Comparison of ENCODE assay signal across 13 cellular contexts in genomic region chrX:101552714-101553113, GRCh38. TPM values are rescaled to one million over a fixed set of nuclear protein-coding genes. Genes with fewer than 3 reads are reported as not detected.
A peak's percentile ranks its signal among the peaks of the same experiment; 100 is the strongest.
DNase-seq lines count a peak whose midpoint lies in the region; ATAC-seq and TF ChIP-seq lines count a peak whose summit lies in the region.
"Had no signal": no experiment of that assay in that cellular context is flagged by ENCODE, and none has a peak within 500 bp of the region (broad histone marks: within the 10 kb centered on the region; RNA-seq: fewer than 3 reads in every experiment).

No MANE protein-coding gene starts in this region.

- H3K4me3 ChIP-seq in Panc1 (ENCODE audit: low read depth in 2 of 2, low read length in 2 of 2), result no peak overlapping the region

- H3K4me3 Mint-ChIP-seq in endothelial cell (ENCODE audit: unreplicated experiment) (peak overlapping the region; percentile 59), neural crest cell (peak overlapping the region; percentile 34)
- H3K4me3 Mint-ChIP-seq: CD4-positive, alpha-beta T cell had no signal

- peaks cover 9% of the 10 kb centered on the region for H3K4me1 Mint-ChIP-seq in endothelial cell (ENCODE audit: unreplicated experiment)
- H3K4me1 Mint-ChIP-seq in neural crest cell, result peaks cover 19% of the 10 kb centered on the region

- H3K27ac Mint-ChIP-seq in endothelial cell (ENCODE audit: unreplicated experiment) (no peak overlapping the region), neural crest cell (ENCODE audit: unreplicated experiment) (peak overlapping the region; percentile 80)
- H3K27ac Mint-ChIP-seq: CD4-positive, alpha-beta T cell had no signal

- CTCF ChIA-PET in Panc1 (lab: Charles Lee), result no interaction called here

- H3K36me3 ChIP-seq in Panc1 (ENCODE audit: control insufficient read depth, insufficient read depth, low read length), result no peaks in the 10 kb centered on the region

- H3K4me1 ChIP-seq in Panc1 (ENCODE audit: control insufficient read depth, insufficient read depth, low read length), result no peaks in the 10 kb centered on the region; the same call in 1 of the 2 replicates
- H3K4me1 ChIP-seq: Caco-2 had no signal

- POLR2A ChIA-PET in Panc1 (lab: Charles Lee), result no interaction called here

- ATAC-seq in Panc1 (no peak), HG03175 (IDR thresholded peaks at IDR 0.05; ENCODE audit: unreplicated experiment) (no peak), HG02588 (IDR thresholded peaks at IDR 0.05; ENCODE audit: unreplicated experiment) (no peak)

- BruUV-seq in Panc1 (replicated peaks; lab: Mats Ljungman, UMichigan), result TSS peak; percentile 80

- no peak for DNase-seq in Panc1 (ENCODE audit: low read depth, low spot score)
- no peak for DNase-seq in endothelial cell (ENCODE audit: low spot score)
- no peak for DNase-seq in neural crest cell (ENCODE audit: low read depth, low spot score)
- no peak for DNase-seq in NCI-H524 (lab: John Stamatoyannopoulos, UW)
- DNase-seq in caudate nucleus (lab: John Stamatoyannopoulos, UW), result no peak
- DNase-seq: AML-193; Caco-2; CD4-positive, alpha-beta T cell; H9 had no signal

- peaks cover 11% of the 10 kb centered on the region for H3K27me3 Mint-ChIP-seq in endothelial cell (ENCODE audit: unreplicated experiment)
- no peaks in the 10 kb centered on the region for H3K27me3 Mint-ChIP-seq in neural crest cell (ENCODE audit: low read depth)

- TF ChIP-seq CTCF in Panc1 (IDR thresholded peaks at IDR 0.05), result no peak
- TF ChIP-seq CTCF in endothelial cell (IDR thresholded peaks at IDR 0.05; ENCODE audit: unreplicated experiment), result no peak
- no peak for TF ChIP-seq CTCF in neural crest cell (conservative IDR thresholded peaks at IDR 0.05)

- H3K27ac ChIP-seq in Panc1 (ENCODE audit: low read length), result no peak overlapping the region
- H3K27ac ChIP-seq in caudate nucleus (ENCODE audit: low read depth, low read length), result no peak overlapping the region
- H3K27ac ChIP-seq: C4-2B, HL-60 had no signal

- in situ Hi-C loops in Panc1 (cut with HindIII; ENCODE audit: low pct_unique_long_range_greater_than_20kb, low sequenced_read_pairs), result no loop called here

- H3K27me3 ChIP-seq in Panc1 (ENCODE audit: control insufficient read depth, insufficient read depth, low read length), result no peaks in the 10 kb centered on the region

- intact Hi-C loops in Panc1 (cut with micrococcal nuclease; ENCODE audit: unreplicated experiment), result no loop called here

- H3K9me3 Mint-ChIP-seq in endothelial cell (ENCODE audit: unreplicated experiment) (no peaks in the 10 kb centered on the region), neural crest cell (peaks cover 6% of the 10 kb centered on the region)
- H3K9me3 Mint-ChIP-seq: CD4-positive, alpha-beta T cell had no signal

- peaks cover 4% of the 10 kb centered on the region for H3K36me3 Mint-ChIP-seq in endothelial cell (ENCODE audit: low read depth, unreplicated experiment)
- H3K36me3 Mint-ChIP-seq in neural crest cell (ENCODE audit: low read depth), result peaks cover 23% of the 10 kb centered on the region

- no peaks in the 10 kb centered on the region for H3K9me3 ChIP-seq in Panc1 (ENCODE audit: control insufficient read depth, insufficient read depth, low read depth, low read length)
- H3K9me3 ChIP-seq: Caco-2 had no signal

RNA-seq across cellular contexts. Expression of gene ARMCX1, which starts 2.4 kb away (rescaled TPM):
- total RNA-seq in Panc1 (2021; ENCODE audit: unreplicated experiment), result 4.7 TPM
- polyA plus RNA-seq in Panc1 (2012; ENCODE audit: insufficient read length), result 4.7 TPM
- total RNA-seq in endothelial cell (ENCODE audit: unreplicated experiment), result 35.2 TPM
- 30.0 and 30.6 TPM in 2 replicates for total RNA-seq in neural crest cell
- total RNA-seq: Caco-2 had no signal
